ENCODE assay signal across 8 cellular contexts in the genomic region with DNA sequence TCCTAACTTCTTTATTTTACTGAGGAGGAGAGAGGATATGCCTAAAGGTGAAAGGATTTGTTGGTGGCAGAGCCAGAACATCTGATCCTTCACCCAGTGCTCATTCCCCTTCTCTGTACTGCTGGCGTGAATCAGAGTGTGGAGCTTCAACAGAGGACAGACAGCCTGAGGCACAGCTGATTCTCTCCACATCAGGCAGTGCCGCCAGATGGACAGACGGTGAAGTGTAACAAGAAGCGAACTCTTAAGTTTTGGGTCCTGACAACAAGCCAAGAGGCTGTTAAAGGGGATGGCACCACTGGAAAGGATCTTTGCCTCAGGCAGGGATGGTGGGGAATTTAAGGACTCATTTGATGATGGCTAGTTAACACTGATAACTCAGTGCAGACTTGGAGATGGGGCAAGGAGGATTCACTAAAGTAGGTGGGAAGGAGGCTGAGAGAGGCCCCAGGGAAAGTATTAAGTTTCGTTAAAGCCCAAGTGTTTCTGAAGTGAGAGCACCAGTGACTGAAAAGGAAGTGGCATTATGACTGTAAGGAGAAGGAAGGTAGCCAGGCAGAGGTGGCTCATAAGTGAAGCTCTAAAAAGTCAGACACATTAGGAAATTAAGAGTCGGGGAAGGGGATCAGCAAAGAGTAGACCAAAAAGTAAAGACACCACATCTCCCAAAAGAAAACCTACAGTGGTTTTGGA.
A peak's percentile ranks its signal among the peaks of the same experiment; 100 is the strongest.
DNase-seq lines count a peak whose midpoint lies in the region; ATAC-seq and TF ChIP-seq lines count a peak whose summit lies in the region.

No MANE protein-coding gene starts in this region.

- H3K4me1 ChIP-seq in thyroid gland: peaks cover 5 to 20% of the 10 kb centered on the region in 2 donors
- no peaks in the 10 kb centered on the region for H3K4me1 ChIP-seq in upper lobe of right lung

- no peaks in the 10 kb centered on the region for H3K27me3 ChIP-seq in thyroid gland
- H3K27me3 ChIP-seq in upper lobe of right lung: no peaks in the 10 kb centered on the region

- H3K27ac ChIP-seq in thyroid gland (no peak overlapping the region), upper lobe of right lung (no peak overlapping the region)

- peak; percentile 47 for DNase-seq in activated CD4-positive, alpha-beta T cell treated with anti-CD3 and anti-CD28 coated beads for 48 hours
- no peak for DNase-seq in activated CD4-positive, alpha-beta T cell treated with anti-CD3 and anti-CD28 coated beads for 1 hour
- DNase-seq in NCI-H2227 (lab: John Stamatoyannopoulos, UW; ENCODE audit: unreplicated experiment) (peak; percentile 41), fibroblast of mammary gland (ENCODE audit: low read depth) (peak; percentile 70), thyroid gland (peak; percentile 70 to 77), ACHN (no peak), upper lobe of right lung (no peak)

- H3K4me3 ChIP-seq in fibroblast of mammary gland (ENCODE audit: control insufficient read depth, low read depth, low read length): no peak overlapping the region
- H3K4me3 ChIP-seq in thyroid gland (replicated peaks in 1 of 3): no peak overlapping the region
- no peak overlapping the region for H3K4me3 ChIP-seq in upper lobe of right lung

- TF ChIP-seq CTCF in fibroblast of mammary gland (conservative IDR thresholded peaks at IDR 0.05; ENCODE audit: control insufficient read depth, insufficient read depth, low read depth, low read length) (peak; percentile 47), thyroid gland (IDR thresholded peaks at IDR 0.05) (peak in 4 of 6 experiments; percentile 40 to 53 (median 50)), upper lobe of right lung (IDR thresholded peaks at IDR 0.05) (no peak)

- H3K9me3 ChIP-seq in thyroid gland (no peaks in the 10 kb centered on the region), upper lobe of right lung (no peaks in the 10 kb centered on the region)

- H3K36me3 ChIP-seq in thyroid gland (no peaks in the 10 kb centered on the region), upper lobe of right lung (peaks cover 7% of the 10 kb centered on the region)

- WGBS in thyroid gland, 2 donors: 54% methylated on average over 6 of the region's 6 CpGs

- in situ Hi-C loops in ACHN (cut with HindIII; ENCODE audit: low pct_ligation_motif_present, low pct_unique_long_range_greater_than_20kb, low sequenced_read_pairs): no loop called here

- ATAC-seq in GM21737 (IDR thresholded peaks at IDR 0.05; ENCODE audit: unreplicated experiment): peak; percentile 60
- ATAC-seq in upper lobe of right lung: no peak

- no peak for TF ChIP-seq POLR2A in thyroid gland (IDR thresholded peaks at IDR 0.05)

- intact Hi-C loops in thyroid gland (cut with DNase I): loop anchor here (10.0 kb wide), 1 partner anchor 62 kb away; no protein-coding TSS in a partner anchor
- intact Hi-C loops in upper lobe of right lung (cut with DNase I): no loop called here

Comparison
In these comparisons a context has a peak if more than half of its experiments do, and no peak if none do; other contexts are left out.
1. DNase-seq: peak in activated CD4-positive, alpha-beta T cell treated with anti-CD3 and anti-CD28 coated beads for 48 hours (single experiment), NCI-H2227 (single experiment), fibroblast of mammary gland (single experiment) and thyroid gland (2 of 2); none in activated CD4-positive, alpha-beta T cell treated with anti-CD3 and anti-CD28 coated beads for 1 hour (single experiment), ACHN (single experiment) and upper lobe of right lung (single experiment).